ENCODE assay signal across 8 cellular contexts in the genomic region with DNA sequence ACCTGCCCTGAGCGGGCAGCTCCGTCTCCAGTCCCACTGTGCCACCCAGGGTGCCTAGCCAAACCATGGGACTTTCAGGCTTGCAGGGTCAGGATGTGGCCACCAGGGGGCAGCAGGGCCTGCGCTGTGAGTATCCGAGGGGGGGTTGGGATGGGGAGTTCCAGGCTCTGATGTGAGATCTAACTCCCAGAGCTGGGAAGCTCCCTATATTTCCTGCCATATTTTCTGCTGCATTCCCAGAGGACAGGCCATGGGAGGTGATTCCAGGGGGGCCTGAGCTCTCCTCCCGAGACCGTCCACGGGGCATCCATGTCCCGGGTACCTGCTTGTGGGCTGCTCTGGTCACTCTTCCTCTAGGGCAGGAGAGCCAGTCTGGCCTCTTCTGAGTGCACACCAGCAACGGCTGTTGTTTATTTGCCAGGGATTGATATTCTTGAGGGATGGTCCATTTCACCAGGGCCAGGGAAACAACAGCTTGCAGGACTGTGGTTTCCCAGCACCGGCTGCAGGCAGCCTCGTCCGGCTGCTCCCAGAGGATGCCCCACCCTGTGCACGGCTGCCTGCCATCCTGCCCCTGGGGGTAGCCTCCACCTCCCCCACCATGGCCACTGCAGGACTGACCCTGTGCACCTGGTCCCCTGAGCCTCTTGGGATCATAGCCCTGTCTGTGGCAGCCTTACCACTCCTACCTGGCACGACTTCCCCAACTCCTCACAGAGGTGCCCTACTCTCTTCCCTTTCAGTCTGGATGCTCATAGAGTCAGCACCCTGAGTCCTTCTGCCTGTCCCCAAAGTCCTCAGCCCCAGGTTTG. TPM values are rescaled to one million over a fixed set of nuclear protein-coding genes. Genes with fewer than 3 reads are reported as not detected.
DNase-seq lines count a peak whose midpoint lies in the region; ATAC-seq, FAIRE-seq and TF ChIP-seq lines count a peak whose summit lies in the region.

No MANE protein-coding gene starts in this region.

- H3K18ac ChIP-seq in mesenchymal stem cell (ENCODE audit: low read depth in 1 of 2, low read length in 2 of 2), result no peak overlapping the region

- no peak overlapping the region for H2AK5ac ChIP-seq in mesenchymal stem cell (ENCODE audit: low read length, severe bottlenecking)

- peaks cover 4% of the 10 kb centered on the region for H3K4me1 ChIP-seq in mesenchymal stem cell (ENCODE audit: control insufficient read depth, insufficient read depth, low read depth, low read length)

- H2BK120ac ChIP-seq in mesenchymal stem cell (ENCODE audit: low read depth, low read length), result no peak overlapping the region

- H2BK15ac ChIP-seq in mesenchymal stem cell (ENCODE audit: low read depth, poor library complexity, severe bottlenecking), result no peak overlapping the region

- no peak overlapping the region for H3K27ac ChIP-seq in mesenchymal stem cell (ENCODE audit: low read length, poor library complexity, severe bottlenecking)

- no peak overlapping the region for H3K23ac ChIP-seq in mesenchymal stem cell (ENCODE audit: low read length in 2 of 2)

- peaks cover 22 to 70% of the 10 kb centered on the region in 2 experiments for H3K27me3 ChIP-seq in mesenchymal stem cell (ENCODE audit: control insufficient read depth in 1 of 2, insufficient read depth in 1 of 2, low read length in 2 of 2)

- TF ChIP-seq POLR2A in GM12891 (IDR thresholded peaks at IDR 0.05; ENCODE audit: low read depth, low read length), result no peak

- no peaks in the 10 kb centered on the region for H3K36me3 Mint-ChIP-seq in activated CD8-positive, alpha-beta T cell treated with anti-CD3 and anti-CD28 coated beads, Interleukin-2, amount 10 ng/mL, durations not matched to agents 7 days and 5 days (ENCODE audit: low read depth)

- H4K91ac ChIP-seq in mesenchymal stem cell (ENCODE audit: low read length), result no peak overlapping the region

- POLR2A ChIA-PET in activated CD8-positive, alpha-beta T cell treated with anti-CD3 and anti-CD28 coated beads, Interleukin-2, amount 10 ng/mL, durations not matched to agents 7 days and 5 days (lab: Charles Lee), result no interaction called here

- H3K4me1 Mint-ChIP-seq in activated CD8-positive, alpha-beta T cell treated with anti-CD3 and anti-CD28 coated beads, Interleukin-2, amount 10 ng/mL, durations not matched to agents 7 days and 5 days (ENCODE audit: low read depth), result peaks cover 15% of the 10 kb centered on the region

- no peak overlapping the region for H3K27ac Mint-ChIP-seq in activated CD8-positive, alpha-beta T cell treated with anti-CD3 and anti-CD28 coated beads, Interleukin-2, amount 10 ng/mL, durations not matched to agents 7 days and 5 days

- H2BK12ac ChIP-seq in mesenchymal stem cell (ENCODE audit: low read length in 2 of 2), result no peak overlapping the region

- no peak overlapping the region for H3K9ac ChIP-seq in mesenchymal stem cell (ENCODE audit: low read length)

- H2AFZ ChIP-seq in mesenchymal stem cell (ENCODE audit: low read depth, low read length), result no peak overlapping the region

- 62% methylated on average over 14 of the region's 14 CpGs for WGBS in mesenchymal stem cell

- H3K4me2 ChIP-seq in mesenchymal stem cell (ENCODE audit: low read length, poor library complexity, severe bottlenecking), result no peak overlapping the region

- H3K4me3 Mint-ChIP-seq in activated CD8-positive, alpha-beta T cell treated with anti-CD3 and anti-CD28 coated beads, Interleukin-2, amount 10 ng/mL, durations not matched to agents 7 days and 5 days, result no peak overlapping the region

- no peak overlapping the region for H3K14ac ChIP-seq in mesenchymal stem cell (ENCODE audit: low read length in 2 of 2)

- ATAC-seq in activated CD8-positive, alpha-beta T cell treated with anti-CD3 and anti-CD28 coated beads, Interleukin-2, amount 10 ng/mL, durations not matched to agents 7 days and 5 days, result peak; percentile 77

- peak; percentile 81 for DNase-seq in 8988T
- peak; percentile 79 for DNase-seq in GM12891 (ENCODE audit: insufficient read length, low spot score)
- DNase-seq in NCI-H446 treated with DMSO at 0.1 percent for 48 hours (lab: John Stamatoyannopoulos, UW), result peak; percentile 11
- DNase-seq in activated CD8-positive, alpha-beta T cell treated with anti-CD3 and anti-CD28 coated beads, Interleukin-2, amount 10 ng/mL, durations not matched to agents 7 days and 5 days, result peak; percentile 78
- DNase-seq in ecto neural progenitor cell (ENCODE audit: low spot score), result peak; percentile 92
- peak; percentile 50 for DNase-seq in mesenchymal stem cell
- DNase-seq in stimulated activated CD8-positive, alpha-beta memory T cell treated with anti-CD3 and anti-CD28 coated beads, Interleukin-15, amount 100 ng/mL, for 24 hours (ENCODE audit: low read depth), result peak; percentile 56
- DNase-seq in mesenteric fat pad (ENCODE audit: low spot score), result no peak

- CTCF ChIA-PET in activated CD8-positive, alpha-beta T cell treated with anti-CD3 and anti-CD28 coated beads, Interleukin-2, amount 10 ng/mL, durations not matched to agents 7 days and 5 days (lab: Charles Lee), result interaction anchor here (0.6 to 5.7 kb wide), 57 partner anchors 8 to 600 kb away, joined by 3 to 58 read pairs (median 4); partner anchors contain the start of genes CD300LB and CD300LD

- H2BK5ac ChIP-seq in mesenchymal stem cell (ENCODE audit: low read depth, low read length, poor library complexity, severe bottlenecking), result no peak overlapping the region

- no peaks in the 10 kb centered on the region for H3K9me3 ChIP-seq in mesenchymal stem cell (ENCODE audit: control insufficient read depth, low read length)

- H4K8ac ChIP-seq in mesenchymal stem cell (ENCODE audit: low read length), result no peak overlapping the region

- no peak overlapping the region for H3K4me3 ChIP-seq in mesenchymal stem cell (ENCODE audit: insufficient read depth in 1 of 2, low read depth in 1 of 2, low read length in 2 of 2)

- FAIRE-seq in GM12891 (lab: Jason Lieb, UNC), result peak; percentile 87

- H3K9me3 Mint-ChIP-seq in activated CD8-positive, alpha-beta T cell treated with anti-CD3 and anti-CD28 coated beads, Interleukin-2, amount 10 ng/mL, durations not matched to agents 7 days and 5 days (ENCODE audit: insufficient read depth), result no peaks in the 10 kb centered on the region

- H3K27me3 Mint-ChIP-seq in activated CD8-positive, alpha-beta T cell treated with anti-CD3 and anti-CD28 coated beads, Interleukin-2, amount 10 ng/mL, durations not matched to agents 7 days and 5 days (ENCODE audit: low read depth), result peaks cover 7% of the 10 kb centered on the region

- H3K36me3 ChIP-seq in mesenchymal stem cell (ENCODE audit: control insufficient read depth in 1 of 2, insufficient read depth in 2 of 2, low read depth in 1 of 2, low read length in 2 of 2), result no peaks in the 10 kb centered on the region

- H3K79me1 ChIP-seq in mesenchymal stem cell (replicated peaks; ENCODE audit: low read length, poor library complexity, severe bottlenecking), result no peaks in the 10 kb centered on the region

- no peak overlapping the region for H3K4ac ChIP-seq in mesenchymal stem cell (ENCODE audit: low read depth in 1 of 2, low read length in 2 of 2)

TF ChIP-seq in GM12891, 5 proteins besides CTCF, POLR2A, EP300 and RAD21:
- TF ChIP-seq POLR2AphosphoS5 (IDR thresholded peaks at IDR 0.05; ENCODE audit: low read depth, low read length) (no peak), TAF1 (IDR thresholded peaks at IDR 0.05; ENCODE audit: low read depth, low read length) (no peak), SPI1 (IDR thresholded peaks at IDR 0.05; ENCODE audit: low read depth, low read length) (no peak)

RNA-seq across cellular contexts. Expression of gene GPR142, which starts 1.2 kb away (rescaled TPM):
- not detected for polyA plus RNA-seq in GM12891 (2012; ENCODE audit: low read depth, missing spikeins)
- total RNA-seq in activated CD8-positive, alpha-beta T cell treated with anti-CD3 and anti-CD28 coated beads, Interleukin-2, amount 10 ng/mL, durations not matched to agents 7 days and 5 days, result not detected
- polyA plus RNA-seq in mesenchymal stem cell (2013, experiment 1 of 2), result not detected
- polyA plus RNA-seq in mesenchymal stem cell (2013, experiment 2 of 2), result not detected
- not detected for total RNA-seq in mesenteric fat pad

RNA-seq across cellular contexts. Expression of gene BTBD17, which starts 6.9 kb away (rescaled TPM):
- not detected for polyA plus RNA-seq in GM12891 (2012; ENCODE audit: low read depth, missing spikeins)
- not detected for total RNA-seq in activated CD8-positive, alpha-beta T cell treated with anti-CD3 and anti-CD28 coated beads, Interleukin-2, amount 10 ng/mL, durations not matched to agents 7 days and 5 days
- not detected for polyA plus RNA-seq in mesenchymal stem cell (2013, experiment 1 of 2)
- polyA plus RNA-seq in mesenchymal stem cell (2013, experiment 2 of 2), result not detected
- not detected for total RNA-seq in mesenteric fat pad

RNA-seq across cellular contexts. Expression of gene KIF19, which starts 42.5 kb away (rescaled TPM):
- 0.04 TPM for polyA plus RNA-seq in GM12891 (2012; ENCODE audit: low read depth, missing spikeins)
- under 1 TPM; 0.37 TPM for total RNA-seq in activated CD8-positive, alpha-beta T cell treated with anti-CD3 and anti-CD28 coated beads, Interleukin-2, amount 10 ng/mL, durations not matched to agents 7 days and 5 days
- polyA plus RNA-seq in mesenchymal stem cell (2013, experiment 1 of 2), result not detected
- not detected for polyA plus RNA-seq in mesenchymal stem cell (2013, experiment 2 of 2)
- 1.9 TPM for total RNA-seq in mesenteric fat pad
